8 cellular contexts compared by ENCODE assay signal in the genomic region with DNA sequence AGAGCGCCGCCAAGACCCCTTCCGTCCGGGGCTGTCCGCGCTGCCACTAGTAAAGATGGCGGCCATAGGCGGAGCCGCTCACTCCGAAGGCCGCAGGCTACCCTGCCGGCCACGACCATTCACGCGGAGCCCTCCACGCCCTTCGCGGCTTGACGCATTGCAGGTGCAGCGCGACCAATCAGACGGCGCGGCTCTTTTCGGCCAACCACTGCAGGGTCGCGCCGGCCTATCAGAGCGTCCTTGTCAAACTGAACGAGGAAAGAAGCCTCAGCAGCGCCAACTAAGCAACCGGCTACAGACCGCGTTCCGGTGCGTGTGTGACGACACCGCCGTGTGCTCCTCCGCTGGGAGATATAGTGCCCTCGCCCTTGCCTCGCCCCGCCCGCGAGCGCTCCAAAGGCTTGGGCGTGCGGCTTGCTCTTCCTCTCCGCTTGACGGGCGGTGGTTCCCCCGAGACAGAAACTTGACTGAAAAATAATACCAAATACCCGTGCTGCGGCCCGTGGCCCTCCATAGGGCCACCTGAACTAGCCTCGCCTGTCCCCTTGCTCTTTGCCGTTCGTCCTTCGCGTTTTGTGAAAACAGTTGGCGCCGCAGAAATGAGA. TPM values are rescaled to one million over a fixed set of nuclear protein-coding genes. Genes with fewer than 3 reads are reported as not detected.
DNase-seq lines count a peak whose midpoint lies in the region; ATAC-seq and TF ChIP-seq lines count a peak whose summit lies in the region.

No MANE protein-coding gene starts in this region.

- peak; percentile 91 for ATAC-seq in HG03439 (IDR thresholded peaks at IDR 0.05; ENCODE audit: unreplicated experiment)
- peak; percentile 93 for ATAC-seq in left lung

- H3K27me3 ChIP-seq in BJ (ENCODE audit: control insufficient read depth, insufficient read depth, low read length) = no peaks in the 10 kb centered on the region
- H3K27me3 ChIP-seq in left lung = no peaks in the 10 kb centered on the region

- POLR2A ChIA-PET in BJ (lab: Charles Lee) = interaction anchor here (0.6 to 1.2 kb wide), 2 partner anchors 14 to 109 kb away, joined by 4 to 12 read pairs; no protein-coding TSS in a partner anchor

- H3K36me3 ChIP-seq in BJ (ENCODE audit: control insufficient read depth, insufficient read depth, low read length) (no peaks in the 10 kb centered on the region), left lung (no peaks in the 10 kb centered on the region)

- CTCF ChIA-PET in BJ (lab: Yijun Ruan, JAX) = interaction anchor here (1.5 to 1.6 kb wide), 2 partner anchors 11 to 16 kb away, joined by 3 to 6 read pairs; no protein-coding TSS in a partner anchor

- TF ChIP-seq CTCF in BJ (IDR thresholded peaks at IDR 0.05; ENCODE audit: insufficient read depth, low read depth, low read length) = 0 out of 2 replicates have a peak, but pooled peaks have one; percentile 28
- TF ChIP-seq CTCF in left lung (IDR thresholded peaks at IDR 0.05) = peak in 1 of 2 donors; percentile 56

- DNase-seq in BJ (ENCODE audit: low read depth) (peak; percentile 96), NCI-H524 (lab: John Stamatoyannopoulos, UW) (peak; percentile 100), dermis blood vessel endothelial cell (peak; percentile 100), left lung (peak; percentile 98 to 100)
- DNase-seq in activated CD4-positive, alpha-beta T cell treated with anti-CD3 and anti-CD28 coated beads for 48 hours = peak; percentile 99
- DNase-seq in stimulated activated CD4-positive, alpha-beta T cell treated with anti-CD3 and anti-CD28 coated beads, Interleukin-2, amount 100 ng/mL, for 48 hours = peak; percentile 95

- intact Hi-C loops in left lung (cut with DNase I) = no loop called here

- TF ChIP-seq POLR2A in GM19193 (IDR thresholded peaks at IDR 0.05; ENCODE audit: extremely low read depth, insufficient read depth, insufficient read length) = peak; percentile 89

- H3K4me3 ChIP-seq in BJ (ENCODE audit: low read depth, low read length) (peak overlapping the region; percentile 51), left lung (peak overlapping the region; percentile 41 to 47)

- no peaks in the 10 kb centered on the region for H3K9me3 ChIP-seq in left lung

- peaks cover 6 to 26% of the 10 kb centered on the region in 2 donors for H3K4me1 ChIP-seq in left lung

- peak overlapping the region; percentile 97 to 100 for H3K27ac ChIP-seq in left lung

RNA-seq across cellular contexts. Expression of a gene that starts 13.6 kb away (rescaled TPM):
- 251 and 376 TPM in 2 replicates for polyA plus RNA-seq in BJ (2011; rRNA removed)
- polyA minus RNA-seq in BJ (2011; rRNA and poly(A)+ RNA removed) = 194 and 240 TPM in 2 replicates
- total RNA-seq in dermis blood vessel endothelial cell (551 and 736 TPM in 2 replicates), left lung (100 to 1,000 TPM; 553 to 556 TPM)

RNA-seq across cellular contexts. Expression of a gene that starts 51.5 kb away (rescaled TPM):
- polyA plus RNA-seq in BJ (2011; rRNA removed) = 8.8 and 9.2 TPM in 2 replicates
- 9.2 and 12.6 TPM in 2 replicates for polyA minus RNA-seq in BJ (2011; rRNA and poly(A)+ RNA removed)
- 12.3 and 13.3 TPM in 2 replicates for total RNA-seq in dermis blood vessel endothelial cell
- 10 to 100 TPM; 17.4 to 21.1 TPM for total RNA-seq in left lung

Comparison
In these comparisons a context has a peak if more than half of its experiments do, and no peak if none do; other contexts are left out.
1. Peak in every context shown above with its lines: DNase-seq, ATAC-seq, H3K4me3 ChIP-seq and H3K27ac ChIP-seq.